Comparison of ENCODE assay signal across 21 cellular contexts in the genomic region with DNA sequence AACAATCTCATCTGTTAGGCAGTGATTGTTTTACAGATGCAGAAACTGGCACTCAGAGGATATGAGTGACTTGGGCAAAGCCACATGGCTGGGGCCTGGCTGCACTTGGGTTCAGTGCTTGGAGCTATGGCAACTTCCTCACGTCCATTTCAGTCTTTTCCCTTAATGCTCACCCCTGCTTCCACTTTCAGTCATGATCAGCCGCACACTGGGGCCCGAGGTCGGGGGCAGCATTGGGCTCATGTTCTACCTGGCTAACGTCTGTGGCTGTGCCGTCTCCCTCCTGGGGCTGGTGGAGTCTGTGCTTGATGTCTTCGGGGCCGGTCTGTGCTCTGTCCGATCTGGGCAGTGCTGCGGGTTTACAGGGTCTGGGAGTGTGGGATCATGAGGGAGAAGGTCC.
"Had no signal": no experiment of that assay in that cellular context is flagged by ENCODE, and none has a peak within 500 bp of the region (broad histone marks: within the 10 kb centered on the region; RNA-seq: fewer than 3 reads in every experiment).

No MANE protein-coding gene starts in this region.

- H3K36me3 ChIP-seq: breast epithelium, prostate gland, right atrium auricular region, WERI-Rb-1 had no signal

- H3K27me3 ChIP-seq: adrenal gland, breast epithelium, right atrium auricular region, tibial artery, vagina had no signal

- H3K4me1 ChIP-seq: breast epithelium, prostate gland had no signal

- H3K9me3 ChIP-seq: adrenal gland, breast epithelium, prostate gland, right atrium auricular region, tibial artery, vagina had no signal

- H3K27ac ChIP-seq: adrenal gland, breast epithelium, prostate gland, right atrium auricular region, tibial artery, vagina, WERI-Rb-1 had no signal

- FAIRE-seq: astrocyte had no signal

- DNase-seq: activated CD4-positive, alpha-beta T cell treated with anti-CD3 and anti-CD28 coated beads, Interleukin-2, amount 50 U/mL, for 4 hours; activated gamma-delta T cell treated with Interleukin-2 at 50 U/mL for 16 hours; adrenal gland; dermis blood vessel endothelial cell; effector memory CD4-positive, alpha-beta T cell; left colon; stimulated activated CD4-positive, alpha-beta T cell treated with anti-CD3 and anti-CD28 coated beads, Interleukin-2, amount 100 ng/mL, for 24 hours; stimulated activated naive CD8-positive, alpha-beta T cell treated with anti-CD3 and anti-CD28 coated beads, Interleukin-15, Interleukin-2, amounts not matched to agents 100 U/mL and 50 U/mL, for 24 hours; substantia nigra; T-helper 2 cell; tibial artery; WERI-Rb-1 had no signal

- H3K4me3 ChIP-seq: adrenal gland, breast epithelium, lung, prostate gland, right atrium auricular region, tibial artery, vagina had no signal

- H3K4me3 Mint-ChIP-seq: activated T-helper 1 cell treated with anti-CD3 and anti-CD28 coated beads, Interleukin-12 subunit alpha, Interleukin-12 subunit beta, Interleukin-2, Interleukin-4 antibody, amounts not matched to agents 30 ng/mL and 10 ng/mL and 1 ng/mL, durations not matched to agents 14 hours and 24 hours and 36 hours; mesothelial cell of epicardium had no signal

- H3K27ac Mint-ChIP-seq: activated naive CD4-positive, alpha-beta T cell treated with anti-CD3 and anti-CD28 coated beads, Interleukin-2, amount 50 U/mL, for 72 hours; mesothelial cell of epicardium had no signal

- H3K9me3 Mint-ChIP-seq: activated naive CD4-positive, alpha-beta T cell treated with anti-CD3 and anti-CD28 coated beads, Interleukin-2, amount 50 U/mL, for 72 hours; activated T-helper 1 cell treated with anti-CD3 and anti-CD28 coated beads, Interleukin-12 subunit alpha, Interleukin-12 subunit beta, Interleukin-2, Interleukin-4 antibody, amounts not matched to agents 30 ng/mL and 10 ng/mL and 1 ng/mL, durations not matched to agents 14 hours and 24 hours and 36 hours; mesothelial cell of epicardium had no signal

- ATAC-seq: activated naive CD4-positive, alpha-beta T cell treated with anti-CD3 and anti-CD28 coated beads, Interleukin-2, amount 50 U/mL, for 72 hours; left colon; stimulated activated naive CD8-positive, alpha-beta T cell treated with anti-CD3 and anti-CD28 coated beads, Interleukin-15, Interleukin-2, amounts not matched to agents 100 U/mL and 50 U/mL, for 24 hours had no signal
